ENCODE assay signal across 18 cellular contexts in the genomic region with DNA sequence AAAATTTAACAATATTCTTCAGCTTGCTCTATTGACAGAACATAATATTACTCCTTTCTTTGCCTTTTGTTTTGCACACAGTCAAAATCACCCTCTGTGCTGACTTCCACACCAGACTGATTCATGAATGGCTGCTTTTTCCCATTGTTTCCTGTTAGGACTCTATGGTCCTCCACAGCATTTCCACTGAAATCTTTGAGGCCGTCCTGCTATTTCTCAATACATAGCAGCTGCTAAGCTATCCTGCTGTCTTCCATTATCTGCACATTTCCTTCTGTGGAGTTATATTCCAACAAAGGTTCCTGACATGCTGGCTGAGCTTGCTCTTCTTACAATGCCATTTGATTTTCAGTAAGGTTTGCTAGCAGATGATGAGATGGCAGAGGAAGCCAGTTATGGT.
"Had no signal": no experiment of that assay in that cellular context is flagged by ENCODE, and none has a peak within 500 bp of the region (broad histone marks: within the 10 kb centered on the region; RNA-seq: fewer than 3 reads in every experiment).

No MANE protein-coding gene starts in this region.

- H3K4me3 Mint-ChIP-seq: activated naive CD8-positive, alpha-beta T cell treated with anti-CD3 and anti-CD28 coated beads for 36 hours; activated T-helper 1 cell treated with anti-CD3 and anti-CD28 coated beads, Interleukin-12 subunit alpha, Interleukin-12 subunit beta, Interleukin-2, Interleukin-4 antibody, amounts not matched to agents 30 ng/mL and 10 ng/mL and 1 ng/mL, durations not matched to agents 14 hours and 24 hours and 36 hours; central memory CD8-positive, alpha-beta T cell; natural killer cell treated with Interleukin-12 subunit alpha and Interleukin-12 subunit beta and Interleukin-15 and Interleukin-18, amount 100 ng/mL, for 72 hours; stimulated activated naive CD8-positive, alpha-beta T cell treated with anti-CD3 and anti-CD28 coated beads, Interleukin-15, amount 100 ng/mL, for 72 hours had no signal

- H3K27ac Mint-ChIP-seq: activated naive CD8-positive, alpha-beta T cell treated with anti-CD3 and anti-CD28 coated beads for 36 hours; activated T-helper 1 cell treated with anti-CD3 and anti-CD28 coated beads, Interleukin-12 subunit alpha, Interleukin-12 subunit beta, Interleukin-2, Interleukin-4 antibody, amounts not matched to agents 30 ng/mL and 10 ng/mL and 1 ng/mL, durations not matched to agents 14 hours and 24 hours and 36 hours; natural killer cell treated with Interleukin-12 subunit alpha and Interleukin-12 subunit beta and Interleukin-15 and Interleukin-18, amount 100 ng/mL, for 72 hours; stimulated activated naive CD8-positive, alpha-beta T cell treated with anti-CD3 and anti-CD28 coated beads, Interleukin-15, amount 100 ng/mL, for 72 hours had no signal

- H3K4me1 ChIP-seq: gastrocnemius medialis, sigmoid colon, upper lobe of right lung had no signal

- H3K36me3 ChIP-seq: brain microvascular endothelial cell, gastrocnemius medialis, sigmoid colon, thoracic aorta, upper lobe of right lung had no signal

- H3K27me3 ChIP-seq: brain microvascular endothelial cell, gastrocnemius medialis, sigmoid colon, upper lobe of right lung had no signal

- H3K27me3 Mint-ChIP-seq: activated naive CD8-positive, alpha-beta T cell treated with anti-CD3 and anti-CD28 coated beads for 36 hours; central memory CD8-positive, alpha-beta T cell; natural killer cell treated with Interleukin-12 subunit alpha and Interleukin-12 subunit beta and Interleukin-15 and Interleukin-18, amount 100 ng/mL, for 72 hours; stimulated activated naive CD8-positive, alpha-beta T cell treated with anti-CD3 and anti-CD28 coated beads, Interleukin-15, amount 100 ng/mL, for 72 hours had no signal

- H3K4me1 Mint-ChIP-seq: activated naive CD8-positive, alpha-beta T cell treated with anti-CD3 and anti-CD28 coated beads for 36 hours; central memory CD8-positive, alpha-beta T cell; stimulated activated naive CD8-positive, alpha-beta T cell treated with anti-CD3 and anti-CD28 coated beads, Interleukin-15, amount 100 ng/mL, for 72 hours had no signal

- H3K36me3 Mint-ChIP-seq: activated naive CD8-positive, alpha-beta T cell treated with anti-CD3 and anti-CD28 coated beads for 36 hours had no signal

- ATAC-seq: activated CD4-positive, CD25-positive, alpha-beta regulatory T cell treated with anti-CD3 and anti-CD28 coated beads, Interleukin-2, amount 50 U/mL, for 24 hours; gastrocnemius medialis; natural killer cell treated with Interleukin-12 subunit alpha and Interleukin-12 subunit beta and Interleukin-15 and Interleukin-18, amount 100 ng/mL, for 72 hours; stimulated activated naive CD8-positive, alpha-beta T cell treated with anti-CD3 and anti-CD28 coated beads, Interleukin-15, amount 100 ng/mL, for 72 hours; upper lobe of right lung had no signal

- H3K27ac ChIP-seq: brain microvascular endothelial cell, epithelial cell of prostate, gastrocnemius medialis, sigmoid colon, thoracic aorta, upper lobe of right lung had no signal

- H3K9me3 Mint-ChIP-seq: activated T-helper 1 cell treated with anti-CD3 and anti-CD28 coated beads, Interleukin-12 subunit alpha, Interleukin-12 subunit beta, Interleukin-2, Interleukin-4 antibody, amounts not matched to agents 30 ng/mL and 10 ng/mL and 1 ng/mL, durations not matched to agents 14 hours and 24 hours and 36 hours had no signal

- H3K4me3 ChIP-seq: gastrocnemius medialis, sigmoid colon, thoracic aorta, upper lobe of right lung had no signal

- H3K9me3 ChIP-seq: gastrocnemius medialis, sigmoid colon, thoracic aorta, upper lobe of right lung had no signal

- DNase-seq: activated naive CD8-positive, alpha-beta T cell treated with anti-CD3 and anti-CD28 coated beads for 36 hours; brain microvascular endothelial cell; cortex of kidney; effector memory CD4-positive, alpha-beta T cell; gastrocnemius medialis; islet precursor cell; mesendoderm; sigmoid colon; stimulated activated CD4-positive, alpha-beta T cell treated with anti-CD3 and anti-CD28 coated beads, Interleukin-1b, Interleukin-23, amount 100 ng/mL, for 48 hours; stimulated activated naive CD8-positive, alpha-beta T cell treated with anti-CD3 and anti-CD28 coated beads, Interleukin-15, amount 100 ng/mL, for 72 hours; T-helper 9 cell; upper lobe of right lung had no signal
